20 cellular contexts compared by ENCODE assay signal in genomic region chr2:49980774-49981173, GRCh38.
A peak's percentile ranks its signal among the peaks of the same experiment; 100 is the strongest.
DNase-seq lines count a peak whose midpoint lies in the region; ATAC-seq, FAIRE-seq and TF ChIP-seq lines count a peak whose summit lies in the region.
"Had no signal": no experiment of that assay in that cellular context is flagged by ENCODE, and none has a peak within 500 bp of the region (broad histone marks: within the 10 kb centered on the region; RNA-seq: fewer than 3 reads in every experiment).

No MANE protein-coding gene starts in this region.

- intact Hi-C loops in HepG2 (cut with micrococcal nuclease; ENCODE audit: unreplicated experiment): no loop called here
- intact Hi-C loops in right lobe of liver (cut with DNase I): no loop called here
- intact Hi-C loops in dorsolateral prefrontal cortex (cut with DNase I): no loop called here

- H2AFZ ChIP-seq in HepG2 (ENCODE audit: low read length): no peak overlapping the region

- H3K79me2 ChIP-seq in HepG2 (ENCODE audit: insufficient read depth, low read length): no peaks in the 10 kb centered on the region

- no peak for DNase-seq in HepG2 (ENCODE audit: low spot score)
- no peak for DNase-seq in right lobe of liver
- DNase-seq in dorsolateral prefrontal cortex: no peak
- DNase-seq in type B pancreatic cell (ENCODE audit: extremely low spot score, unreplicated experiment): no peak
- no peak for DNase-seq in NCI-H2196 (lab: John Stamatoyannopoulos, UW; ENCODE audit: unreplicated experiment)
- DNase-seq: 8988T; CD4-positive, alpha-beta T cell; CD8-positive, alpha-beta memory T cell; DMS 273 treated with DMSO at 0.1 percent for 48 hours; DND-41; GOT3; HFFc6 had no signal

- FAIRE-seq in HepG2 (lab: Jason Lieb, UNC): no peak
- FAIRE-seq: G401.6, GM12892, H54 had no signal

- BruUV-seq in HepG2 (replicated peaks; lab: Mats Ljungman, UMichigan): no TSS peak

- H3K36me3 ChIP-seq in HepG2 (replicated peaks in 1 of 2; ENCODE audit: control insufficient read depth in 1 of 2, insufficient read depth in 2 of 2, low read length in 2 of 2) (no peaks in the 10 kb centered on the region), right lobe of liver (no peaks in the 10 kb centered on the region)
- H3K36me3 ChIP-seq: BLaER1 treated with 17β-estradiol and CSF1 and Interleukin-3, amounts not matched to agents 10 nM and 100 nM; HAP-1 had no signal

- TF ChIP-seq CTCF in HepG2 (CRISPR knock-in tag; IDR thresholded peaks at IDR 0.05) (no peak), right lobe of liver (IDR thresholded peaks at IDR 0.05) (no peak), dorsolateral prefrontal cortex (IDR thresholded peaks at IDR 0.05 in 54 of 56, conservative IDR thresholded peaks at IDR 0.05 in 2 of 56; ENCODE audit: low read depth in 1 of 56, partially characterized antibody in 56 of 56) (no peak), type B pancreatic cell (conservative IDR thresholded peaks at IDR 0.05) (no peak)

- peak overlapping the region; percentile 31 for H3K27ac Mint-ChIP-seq in type B pancreatic cell
- H3K27ac Mint-ChIP-seq: B cell; CD14-positive monocyte; CD4-positive, alpha-beta T cell; CD8-positive, alpha-beta memory T cell; HFFc6 had no signal

- POLR2A ChIA-PET in HepG2 (lab: Yijun Ruan, JAX): no interaction called here

- H3K9me3 ChIP-seq in HepG2 (ENCODE audit: low read length) (no peaks in the 10 kb centered on the region), right lobe of liver (no peaks in the 10 kb centered on the region)
- H3K9me3 ChIP-seq: BLaER1 treated with 17β-estradiol and CSF1 and Interleukin-3, amounts not matched to agents 10 nM and 100 nM; HAP-1 had no signal

- no peaks in the 10 kb centered on the region for H3K9me3 Mint-ChIP-seq in type B pancreatic cell

- no peak overlapping the region for H3K27ac ChIP-seq in HepG2 (ENCODE audit: extremely low read length, insufficient read depth, low read length)
- no peak overlapping the region for H3K27ac ChIP-seq in right lobe of liver
- H3K27ac ChIP-seq in dorsolateral prefrontal cortex: peak overlapping the region in 33 of 59 donors; percentile 3 to 64 (median 29)
- H3K27ac ChIP-seq: BLaER1 treated with 17β-estradiol and CSF1 and Interleukin-3, amounts not matched to agents 10 nM and 100 nM had no signal

- TF ChIP-seq RAD21 in HepG2 (CRISPR knock-in tag; IDR thresholded peaks at IDR 0.05): no peak

- H3K27me3 ChIP-seq in HepG2 (ENCODE audit: control insufficient read depth in 1 of 2, insufficient read depth in 2 of 2, low read length in 2 of 2) (no peaks in the 10 kb centered on the region; a peak in 1 of 5 replicates), right lobe of liver (no peaks in the 10 kb centered on the region), dorsolateral prefrontal cortex (no peaks in the 10 kb centered on the region)
- H3K27me3 ChIP-seq: BLaER1 treated with 17β-estradiol and CSF1 and Interleukin-3, amounts not matched to agents 10 nM and 100 nM had no signal

- no peaks in the 10 kb centered on the region for H4K20me1 ChIP-seq in HepG2 (ENCODE audit: insufficient read depth, low read length)
- H4K20me1 ChIP-seq: BLaER1 treated with 17β-estradiol and CSF1 and Interleukin-3, amounts not matched to agents 10 nM and 100 nM had no signal

- peak overlapping the region; percentile 15 for H3K4me3 Mint-ChIP-seq in type B pancreatic cell
- H3K4me3 Mint-ChIP-seq: B cell; CD14-positive monocyte; CD4-positive, alpha-beta T cell; CD8-positive, alpha-beta memory T cell; HFFc6 had no signal

- H3K4me1 Mint-ChIP-seq in type B pancreatic cell (ENCODE audit: unreplicated experiment): no peaks in the 10 kb centered on the region
- H3K4me1 Mint-ChIP-seq: B cell; CD14-positive monocyte; CD8-positive, alpha-beta memory T cell had no signal

- CTCF ChIA-PET in HepG2 (lab: Yijun Ruan, JAX; ENCODE audit: low intra/inter-chr PET ratio, low total read pairs): no interaction called here

- H3K9ac ChIP-seq in HepG2 (ENCODE audit: insufficient read depth, low read depth, low read length): no peak overlapping the region
- H3K9ac ChIP-seq: BLaER1 treated with 17β-estradiol and CSF1 and Interleukin-3, amounts not matched to agents 10 nM and 100 nM had no signal

- no peak overlapping the region for H3K4me2 ChIP-seq in HepG2 (ENCODE audit: low read depth, low read length)
- H3K4me2 ChIP-seq: BLaER1 treated with 17β-estradiol and CSF1 and Interleukin-3, amounts not matched to agents 10 nM and 100 nM had no signal

- TF ChIP-seq POLR2A in HepG2 (IDR thresholded peaks at IDR 0.05; ENCODE audit: insufficient read depth in 1 of 2, low read depth in 2 of 2, low read length in 2 of 2) (no peak), right lobe of liver (IDR thresholded peaks at IDR 0.05) (no peak)

- H3K4me3 ChIP-seq in HepG2 (replicated peaks in 1 of 3; ENCODE audit: insufficient read depth in 1 of 3, low read depth in 2 of 3, low read length in 3 of 3): no peak overlapping the region
- no peak overlapping the region for H3K4me3 ChIP-seq in right lobe of liver
- no peak overlapping the region for H3K4me3 ChIP-seq in dorsolateral prefrontal cortex
- H3K4me3 ChIP-seq: BLaER1 treated with 17β-estradiol and CSF1 and Interleukin-3, amounts not matched to agents 10 nM and 100 nM; HAP-1 had no signal

- no peaks in the 10 kb centered on the region for H3K36me3 Mint-ChIP-seq in type B pancreatic cell
- H3K36me3 Mint-ChIP-seq: CD14-positive monocyte; CD8-positive, alpha-beta memory T cell had no signal

- H3K27me3 Mint-ChIP-seq in type B pancreatic cell: no peaks in the 10 kb centered on the region
- H3K27me3 Mint-ChIP-seq: B cell; CD8-positive, alpha-beta memory T cell had no signal

- in situ Hi-C loops in HepG2 (cut with HindIII; ENCODE audit: extremely low pct_ligation_motif_present, low pct_unique_long_range_greater_than_20kb): no loop called here

- no peaks in the 10 kb centered on the region for H3K4me1 ChIP-seq in HepG2 (ENCODE audit: insufficient read depth, low read length)
- H3K4me1 ChIP-seq in right lobe of liver: no peaks in the 10 kb centered on the region
- H3K4me1 ChIP-seq: BLaER1 treated with 17β-estradiol and CSF1 and Interleukin-3, amounts not matched to agents 10 nM and 100 nM had no signal

- no peak for ATAC-seq in HepG2
- ATAC-seq in right lobe of liver: no peak
- no peak for ATAC-seq in HG03520 (IDR thresholded peaks at IDR 0.05; ENCODE audit: unreplicated experiment)

- TF ChIP-seq EP300 in HepG2 (IDR thresholded peaks at IDR 0.05; ENCODE audit: low read depth in 2 of 2, low read length in 2 of 2) (no peak), HepG2 (CRISPR knock-in tag; IDR thresholded peaks at IDR 0.05; ENCODE audit: borderline replicate concordance) (no peak)

TF ChIP-seq in HepG2, 621 proteins besides CTCF, POLR2A, EP300 and RAD21 (continues in another document):
- peak; percentile 86 to 88 for TF ChIP-seq MAFK (conservative IDR thresholded peaks at IDR 0.05 in 1 of 2, IDR thresholded peaks at IDR 0.05 in 1 of 2; ENCODE audit: low read length in 2 of 2)
- peak; percentile 87 for TF ChIP-seq MAFF (IDR thresholded peaks at IDR 0.05; ENCODE audit: low read depth, low read length)
- no peak for TF ChIP-seq AKNA (CRISPR knock-in tag; IDR thresholded peaks at IDR 0.05; ENCODE audit: borderline replicate concordance)
- TF ChIP-seq HNF1B (CRISPR knock-in tag; IDR thresholded peaks at IDR 0.05): no peak
- no peak for TF ChIP-seq RARG (CRISPR knock-in tag; IDR thresholded peaks at IDR 0.05; ENCODE audit: low read depth)
- TF ChIP-seq SIN3B (IDR thresholded peaks at IDR 0.05; ENCODE audit: low read length): no peak
- TF ChIP-seq KDM3A (CRISPR knock-in tag; IDR thresholded peaks at IDR 0.05; ENCODE audit: low read depth): no peak
- no peak for TF ChIP-seq ZBTB3 (CRISPR knock-in tag; IDR thresholded peaks at IDR 0.05; ENCODE audit: borderline replicate concordance, low read depth)

Comparison
In these comparisons a context has a peak if more than half of its experiments do, and no peak if none do; other contexts are left out.
1. H3K27ac ChIP-seq: peak in dorsolateral prefrontal cortex (33 of 59); none in HepG2 (single experiment) and right lobe of liver (0 of 3).